1 cellular context compared by ENCODE assay signal in the genomic region with DNA sequence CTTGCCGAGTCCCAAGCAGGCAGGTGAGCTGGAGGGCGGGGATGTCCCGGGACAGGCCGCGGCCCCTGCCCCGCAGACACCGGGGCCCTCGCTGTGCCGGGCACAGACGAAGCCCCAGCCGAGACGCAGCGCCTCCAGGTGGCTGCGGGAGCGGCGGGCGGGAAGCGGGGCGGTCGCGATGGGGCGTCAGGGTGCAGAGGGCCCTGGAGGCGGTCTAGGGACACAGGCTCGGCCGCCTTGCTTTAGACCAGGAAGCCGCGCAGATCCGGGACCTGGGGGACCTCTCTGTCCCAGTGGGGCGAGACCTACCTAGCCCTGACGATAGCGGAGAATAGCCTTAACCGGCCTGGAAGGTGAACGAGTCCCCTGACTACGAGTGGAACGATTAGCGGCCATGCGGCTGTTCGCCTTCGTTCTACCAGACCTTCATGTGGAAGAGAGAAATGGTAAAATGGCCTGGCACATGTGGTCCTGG.
TF ChIP-seq lines count a peak whose summit lies in the region.

No MANE protein-coding gene starts in this region.

TF ChIP-seq in GM23338, 12 proteins besides CTCF, POLR2A, EP300 and RAD21:
- TF ChIP-seq NANOG (IDR thresholded peaks at IDR 0.05; ENCODE audit: borderline replicate concordance) (no peak), STAT1 (IDR thresholded peaks at IDR 0.05; ENCODE audit: unreplicated experiment) (no peak), EZH2phosphoT487 (IDR thresholded peaks at IDR 0.05; ENCODE audit: unreplicated experiment) (no peak)
